In genomic region chr7:17099083-17099973, GRCh38 we compare ENCODE assay signal across 1 cellular context.
TF ChIP-seq lines count a peak whose summit lies in the region.

No MANE protein-coding gene starts in this region.

TF ChIP-seq in HepG2, 621 proteins besides CTCF, POLR2A, EP300 and RAD21 (continued from another document):
- TF ChIP-seq, protein P1, sequence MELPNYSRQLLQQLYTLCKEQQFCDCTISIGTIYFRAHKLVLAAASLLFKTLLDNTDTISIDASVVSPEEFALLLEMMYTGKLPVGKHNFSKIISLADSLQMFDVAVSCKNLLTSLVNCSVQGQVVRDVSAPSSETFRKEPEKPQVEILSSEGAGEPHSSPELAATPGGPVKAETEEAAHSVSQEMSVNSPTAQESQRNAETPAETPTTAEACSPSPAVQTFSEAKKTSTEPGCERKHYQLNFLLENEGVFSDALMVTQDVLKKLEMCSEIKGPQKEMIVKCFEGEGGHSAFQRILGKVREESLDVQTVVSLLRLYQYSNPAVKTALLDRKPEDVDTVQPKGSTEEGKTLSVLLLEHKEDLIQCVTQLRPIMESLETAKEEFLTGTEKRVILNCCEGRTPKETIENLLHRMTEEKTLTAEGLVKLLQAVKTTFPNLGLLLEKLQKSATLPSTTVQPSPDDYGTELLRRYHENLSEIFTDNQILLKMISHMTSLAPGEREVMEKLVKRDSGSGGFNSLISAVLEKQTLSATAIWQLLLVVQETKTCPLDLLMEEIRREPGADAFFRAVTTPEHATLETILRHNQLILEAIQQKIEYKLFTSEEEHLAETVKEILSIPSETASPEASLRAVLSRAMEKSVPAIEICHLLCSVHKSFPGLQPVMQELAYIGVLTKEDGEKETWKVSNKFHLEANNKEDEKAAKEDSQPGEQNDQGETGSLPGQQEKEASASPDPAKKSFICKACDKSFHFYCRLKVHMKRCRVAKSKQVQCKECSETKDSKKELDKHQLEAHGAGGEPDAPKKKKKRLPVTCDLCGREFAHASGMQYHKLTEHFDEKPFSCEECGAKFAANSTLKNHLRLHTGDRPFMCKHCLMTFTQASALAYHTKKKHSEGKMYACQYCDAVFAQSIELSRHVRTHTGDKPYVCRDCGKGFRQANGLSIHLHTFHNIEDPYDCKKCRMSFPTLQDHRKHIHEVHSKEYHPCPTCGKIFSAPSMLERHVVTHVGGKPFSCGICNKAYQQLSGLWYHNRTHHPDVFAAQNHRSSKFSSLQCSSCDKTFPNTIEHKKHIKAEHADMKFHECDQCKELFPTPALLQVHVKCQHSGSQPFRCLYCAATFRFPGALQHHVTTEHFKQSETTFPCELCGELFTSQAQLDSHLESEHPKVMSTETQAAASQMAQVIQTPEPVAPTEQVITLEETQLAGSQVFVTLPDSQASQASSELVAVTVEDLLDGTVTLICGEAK (IDR thresholded peaks at IDR 0.05): no peak
- TF ChIP-seq, protein P1 (CRISPR knock-in tag; IDR thresholded peaks at IDR 0.05): peak; percentile 51; the same call in 1 of the 2 replicates
- TF ChIP-seq MAFF (IDR thresholded peaks at IDR 0.05; ENCODE audit: low read depth, low read length): no peak; the same call in 1 of the 2 replicates
- peak; percentile 93 for TF ChIP-seq REPIN1 (CRISPR knock-in tag; IDR thresholded peaks at IDR 0.05; ENCODE audit: borderline replicate concordance, low read depth)
- no peak for TF ChIP-seq KLF12 (CRISPR knock-in tag; IDR thresholded peaks at IDR 0.05; ENCODE audit: borderline replicate concordance)
- TF ChIP-seq ZNF253 (CRISPR knock-in tag; IDR thresholded peaks at IDR 0.05; ENCODE audit: borderline replicate concordance): peak; percentile 52; the same call in 1 of the 2 replicates
- no peak for TF ChIP-seq ZNF570 (CRISPR knock-in tag; IDR thresholded peaks at IDR 0.05; ENCODE audit: borderline replicate concordance)
- TF ChIP-seq GATAD2A (CRISPR knock-in tag; IDR thresholded peaks at IDR 0.05): peak; percentile 100
- peak in 1 of 2 experiments; percentile 6; a peak in 1 of 4 replicates for TF ChIP-seq MAFK (conservative IDR thresholded peaks at IDR 0.05 in 1 of 2, IDR thresholded peaks at IDR 0.05 in 1 of 2; ENCODE audit: low read length in 2 of 2)
- TF ChIP-seq NPAS2 (CRISPR knock-in tag; IDR thresholded peaks at IDR 0.05; ENCODE audit: borderline replicate concordance): no peak
- TF ChIP-seq, protein P2, sequence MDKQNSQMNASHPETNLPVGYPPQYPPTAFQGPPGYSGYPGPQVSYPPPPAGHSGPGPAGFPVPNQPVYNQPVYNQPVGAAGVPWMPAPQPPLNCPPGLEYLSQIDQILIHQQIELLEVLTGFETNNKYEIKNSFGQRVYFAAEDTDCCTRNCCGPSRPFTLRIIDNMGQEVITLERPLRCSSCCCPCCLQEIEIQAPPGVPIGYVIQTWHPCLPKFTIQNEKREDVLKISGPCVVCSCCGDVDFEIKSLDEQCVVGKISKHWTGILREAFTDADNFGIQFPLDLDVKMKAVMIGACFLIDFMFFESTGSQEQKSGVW (CRISPR knock-in tag; IDR thresholded peaks at IDR 0.05; ENCODE audit: borderline replicate concordance): no peak
- no peak for TF ChIP-seq KDM5A (IDR thresholded peaks at IDR 0.05; ENCODE audit: borderline replicate concordance, low read length)
- TF ChIP-seq MIXL1 (CRISPR knock-in tag; IDR thresholded peaks at IDR 0.05): peak; percentile 95
- TF ChIP-seq ZBTB1 (CRISPR knock-in tag; IDR thresholded peaks at IDR 0.05; ENCODE audit: borderline replicate concordance): no peak
- peak; percentile 80; the same call in 1 of the 2 replicates for TF ChIP-seq SMYD3 (CRISPR knock-in tag; IDR thresholded peaks at IDR 0.05)
- no peak for TF ChIP-seq MTA3 (CRISPR knock-in tag; IDR thresholded peaks at IDR 0.05)
- TF ChIP-seq ZFX (CRISPR knock-in tag; IDR thresholded peaks at IDR 0.05; ENCODE audit: low read depth): peak; percentile 44
- peak; percentile 34; the same call in 1 of the 2 replicates for TF ChIP-seq HIVEP1 (CRISPR knock-in tag; IDR thresholded peaks at IDR 0.05)
- no peak for TF ChIP-seq ZNF713 (CRISPR knock-in tag; IDR thresholded peaks at IDR 0.05)
- no peak for TF ChIP-seq ZNF850 (CRISPR knock-in tag; conservative IDR thresholded peaks at IDR 0.05)
- TF ChIP-seq HOXA7 (CRISPR knock-in tag; IDR thresholded peaks at IDR 0.05): no peak
- TF ChIP-seq, protein P3, sequence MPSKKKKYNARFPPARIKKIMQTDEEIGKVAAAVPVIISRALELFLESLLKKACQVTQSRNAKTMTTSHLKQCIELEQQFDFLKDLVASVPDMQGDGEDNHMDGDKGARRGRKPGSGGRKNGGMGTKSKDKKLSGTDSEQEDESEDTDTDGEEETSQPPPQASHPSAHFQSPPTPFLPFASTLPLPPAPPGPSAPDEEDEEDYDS (CRISPR knock-in tag; IDR thresholded peaks at IDR 0.05): peak; percentile 71; the same call in 1 of the 2 replicates
- TF ChIP-seq FOXK2 (IDR thresholded peaks at IDR 0.05): no peak
